ENCODE assay signal across 10 cellular contexts in genomic region chr15:68775671-68776476, GRCh38. TPM values are rescaled to one million over a fixed set of nuclear protein-coding genes. Genes with fewer than 3 reads are reported as not detected.
DNase-seq lines count a peak whose midpoint lies in the region; ATAC-seq and TF ChIP-seq lines count a peak whose summit lies in the region.
"Had no signal": no experiment of that assay in that cellular context is flagged by ENCODE, and none has a peak within 500 bp of the region (broad histone marks: within the 10 kb centered on the region; RNA-seq: fewer than 3 reads in every experiment).

No MANE protein-coding gene starts in this region.

- peak overlapping the region in 1 of 2 donors; percentile 59 for H3K27ac ChIP-seq in testis
- H3K27ac ChIP-seq: VCaP had no signal

- DNase-seq in adipocyte (ENCODE audit: low read depth) (no peak), fibroblast of mammary gland (ENCODE audit: low read depth) (peak; percentile 67), mucosa of gallbladder (ENCODE audit: low spot score) (peak; percentile 86), testis (peak; percentile 85), NCI-H1048 (lab: John Stamatoyannopoulos, UW) (no peak), NCI-H345 treated with DMSO at 0.1 percent for 48 hours (lab: John Stamatoyannopoulos, UW; ENCODE audit: unreplicated experiment) (no peak)
- DNase-seq in activated T-cell treated with anti-CD3 and anti-CD28 coated beads, Interleukin-2, amount 50 U/mL, for 4 hours, result no peak

- no peak overlapping the region for H3K4me3 Mint-ChIP-seq in activated T-cell treated with anti-CD3 and anti-CD28 coated beads, Interleukin-2, amount 50 U/mL, for 4 hours
- H3K4me3 Mint-ChIP-seq: activated naive CD8-positive, alpha-beta T cell had no signal

- no peaks in the 10 kb centered on the region for H3K9me3 ChIP-seq in adipocyte (ENCODE audit: control insufficient read depth, low read length)
- no peaks in the 10 kb centered on the region for H3K9me3 ChIP-seq in testis

- H3K4me1 ChIP-seq in adipocyte (ENCODE audit: control insufficient read depth, insufficient read depth, low read length) (peaks cover 27% of the 10 kb centered on the region), testis (peaks cover 16% of the 10 kb centered on the region)

- H3K9me3 Mint-ChIP-seq in activated T-cell treated with anti-CD3 and anti-CD28 coated beads, Interleukin-2, amount 50 U/mL, for 4 hours, result no peaks in the 10 kb centered on the region

- no peaks in the 10 kb centered on the region for H3K27me3 Mint-ChIP-seq in activated T-cell treated with anti-CD3 and anti-CD28 coated beads, Interleukin-2, amount 50 U/mL, for 4 hours (ENCODE audit: low read depth)
- H3K27me3 Mint-ChIP-seq: activated naive CD8-positive, alpha-beta T cell had no signal

- H3K36me3 Mint-ChIP-seq in activated T-cell treated with anti-CD3 and anti-CD28 coated beads, Interleukin-2, amount 50 U/mL, for 4 hours (ENCODE audit: insufficient read depth), result peaks cover 22% of the 10 kb centered on the region

- H3K27me3 ChIP-seq in adipocyte (replicated peaks; ENCODE audit: control insufficient read depth, insufficient read depth, low read length) (peaks cover 6% of the 10 kb centered on the region), testis (no peaks in the 10 kb centered on the region)

- H3K4me3 ChIP-seq in adipocyte (ENCODE audit: low read length) (peak overlapping the region; percentile 11), fibroblast of mammary gland (ENCODE audit: control insufficient read depth, low read depth, low read length) (no peak overlapping the region), testis (no peak overlapping the region)

- 47 to 61% methylated on average over 3 to 8 of the region's 8 CpGs for WGBS in testis, 2 donors

- no peak for ATAC-seq in GM21390 (IDR thresholded peaks at IDR 0.05; ENCODE audit: unreplicated experiment)
- no peak for ATAC-seq in activated T-cell treated with anti-CD3 and anti-CD28 coated beads, Interleukin-2, amount 50 U/mL, for 4 hours

- no peak for TF ChIP-seq POLR2A in testis (IDR thresholded peaks at IDR 0.05)

- intact Hi-C loops in testis (cut with DNase I; ENCODE audit: low total_unique reads), result no loop called here

- peaks cover 31% of the 10 kb centered on the region for H3K36me3 ChIP-seq in adipocyte (ENCODE audit: control insufficient read depth, insufficient read depth, low read length, severe bottlenecking)
- no peaks in the 10 kb centered on the region for H3K36me3 ChIP-seq in testis (ENCODE audit: low read depth, missing control alignments)

- peaks cover 1% of the 10 kb centered on the region for H3K4me1 Mint-ChIP-seq in activated T-cell treated with anti-CD3 and anti-CD28 coated beads, Interleukin-2, amount 50 U/mL, for 4 hours (ENCODE audit: low read depth)

- TF ChIP-seq CTCF in fibroblast of mammary gland (conservative IDR thresholded peaks at IDR 0.05; ENCODE audit: control insufficient read depth, insufficient read depth, low read depth, low read length) (no peak), testis (IDR thresholded peaks at IDR 0.05) (no peak)

- peak overlapping the region; percentile 14 for H3K9ac ChIP-seq in adipocyte (ENCODE audit: low read length)

RNA-seq across cellular contexts. Expression of gene ANP32A, which starts 44.8 kb away (rescaled TPM):
- total RNA-seq in mucosa of gallbladder (101 TPM), testis (10 to 100 TPM; 32.9 to 41.3 TPM)
- 49.5 TPM for polyA plus RNA-seq in testis (ENCODE audit: insufficient read depth, low read depth, low replicate concordance)
- total RNA-seq in activated T-cell treated with anti-CD3 and anti-CD28 coated beads, Interleukin-2, amount 50 U/mL, for 4 hours, result 100 to 1,000 TPM; 260 to 273 (median 263) TPM

Comparison
In these comparisons a context has a peak if more than half of its experiments do, and no peak if none do; other contexts are left out.
1. DNase-seq: peak in fibroblast of mammary gland (single experiment), mucosa of gallbladder (single experiment) and testis (single experiment); none in adipocyte (single experiment), NCI-H1048 (single experiment), activated T-cell treated with anti-CD3 and anti-CD28 coated beads, Interleukin-2, amount 50 U/mL, for 4 hours (single experiment) and NCI-H345 treated with DMSO at 0.1 percent for 48 hours (single experiment).